In genomic region chr3:105598047-105598796, GRCh38 we compare ENCODE assay signal across 12 cellular contexts.
A peak's percentile ranks its signal among the peaks of the same experiment; 100 is the strongest.
DNase-seq lines count a peak whose midpoint lies in the region; ATAC-seq and TF ChIP-seq lines count a peak whose summit lies in the region.
"Had no signal": no experiment of that assay in that cellular context is flagged by ENCODE, and none has a peak within 500 bp of the region (broad histone marks: within the 10 kb centered on the region; RNA-seq: fewer than 3 reads in every experiment).

No MANE protein-coding gene starts in this region.

- TF ChIP-seq CTCF in Panc1 (IDR thresholded peaks at IDR 0.05) (no peak), epithelial cell of proximal tubule (conservative IDR thresholded peaks at IDR 0.05; ENCODE audit: low read depth, low read length) (no peak), retinal pigment epithelial cell (conservative IDR thresholded peaks at IDR 0.05; ENCODE audit: low read depth, low read length) (no peak)

- DNase-seq in Panc1 (ENCODE audit: low read depth, low spot score) (peak; percentile 20), epithelial cell of proximal tubule (ENCODE audit: low read depth) (peak; percentile 67), retinal pigment epithelial cell (ENCODE audit: low read depth) (peak; percentile 81), HEK293T (ENCODE audit: extremely low spot score) (no peak), NCI-H2107 (lab: John Stamatoyannopoulos, UW) (no peak), NCI-H187 treated with DMSO at 0.1 percent for 48 hours (lab: John Stamatoyannopoulos, UW) (no peak)
- DNase-seq in stimulated activated naive CD4-positive, alpha-beta T cell (lab: John Stamatoyannopoulos, UW): no peak
- DNase-seq: activated CD4-positive, alpha-beta T cell treated with anti-CD3 and anti-CD28 coated beads for 1 hour; GF-D8; NCI-H2029 treated with DMSO at 0.1 percent for 48 hours had no signal

- H3K4me3 ChIP-seq in Panc1 (ENCODE audit: low read depth in 2 of 2, low read length in 2 of 2) (no peak overlapping the region), epithelial cell of proximal tubule (ENCODE audit: low read depth, low read length) (no peak overlapping the region), retinal pigment epithelial cell (ENCODE audit: low read length) (no peak overlapping the region)

- H3K9me3 ChIP-seq in Panc1 (ENCODE audit: control insufficient read depth, insufficient read depth, low read depth, low read length): no peaks in the 10 kb centered on the region

- no TSS peak for BruUV-seq in Panc1 (replicated peaks; lab: Mats Ljungman, UMichigan)

- no peaks in the 10 kb centered on the region for H3K4me1 ChIP-seq in Panc1 (ENCODE audit: control insufficient read depth, insufficient read depth, low read length)

- in situ Hi-C loops in Panc1 (cut with HindIII; ENCODE audit: low pct_unique_long_range_greater_than_20kb, low sequenced_read_pairs): no loop called here

- H3K27ac ChIP-seq in Panc1 (ENCODE audit: low read length): no peak overlapping the region

- POLR2A ChIA-PET in Panc1 (lab: Charles Lee) (no interaction called here), HEK293T (lab: Yijun Ruan, JAX) (no interaction called here)

- peak; percentile 35 for ATAC-seq in GM19463 (IDR thresholded peaks at IDR 0.05; ENCODE audit: unreplicated experiment)
- no peak for ATAC-seq in Panc1
- ATAC-seq: sciatic nerve had no signal

- no peaks in the 10 kb centered on the region for H3K27me3 ChIP-seq in Panc1 (ENCODE audit: control insufficient read depth, insufficient read depth, low read length)

- intact Hi-C loops in Panc1 (cut with micrococcal nuclease; ENCODE audit: unreplicated experiment): no loop called here

- no peaks in the 10 kb centered on the region for H3K36me3 ChIP-seq in Panc1 (ENCODE audit: control insufficient read depth, insufficient read depth, low read length)

- CTCF ChIA-PET in Panc1 (lab: Charles Lee): no interaction called here
- CTCF ChIA-PET in HEK293T (lab: Yijun Ruan, JAX): no interaction called here

TF ChIP-seq in HEK293T, 16 proteins besides CTCF, POLR2A, EP300 and RAD21:
- TF ChIP-seq L3MBTL2 (conservative IDR thresholded peaks at IDR 0.05): no peak
- TF ChIP-seq ZNF384 (IDR thresholded peaks at IDR 0.05): no peak
- no peak for TF ChIP-seq SUZ12 (IDR thresholded peaks at IDR 0.05)
- no peak for TF ChIP-seq LEF1 (IDR thresholded peaks at IDR 0.05; ENCODE audit: borderline replicate concordance)
- no peak for TF ChIP-seq SP1 (IDR thresholded peaks at IDR 0.05)
- TF ChIP-seq ELF4 (IDR thresholded peaks at IDR 0.05): no peak
- no peak for TF ChIP-seq HDGF (IDR thresholded peaks at IDR 0.05; ENCODE audit: borderline replicate concordance)
- TF ChIP-seq CTBP1 (IDR thresholded peaks at IDR 0.05; ENCODE audit: borderline replicate concordance): no peak
- no peak for TF ChIP-seq TARDBP (IDR thresholded peaks at IDR 0.05)

Comparison
In these comparisons a context has a peak if more than half of its experiments do, and no peak if none do; other contexts are left out.
1. DNase-seq: peak in Panc1 (single experiment), epithelial cell of proximal tubule (single experiment) and retinal pigment epithelial cell (single experiment); none in HEK293T (single experiment), NCI-H2107 (single experiment), stimulated activated naive CD4-positive, alpha-beta T cell (0 of 6) and NCI-H187 treated with DMSO at 0.1 percent for 48 hours (single experiment).